ENCODE assay signal across 24 cellular contexts in genomic region chr12:97711392-97711791, GRCh38.
DNase-seq lines count a peak whose midpoint lies in the region; ATAC-seq, FAIRE-seq and TF ChIP-seq lines count a peak whose summit lies in the region.
"Had no signal": no experiment of that assay in that cellular context is flagged by ENCODE, and none has a peak within 500 bp of the region (broad histone marks: within the 10 kb centered on the region; RNA-seq: fewer than 3 reads in every experiment).

No MANE protein-coding gene starts in this region.

- POLR2A ChIA-PET in HepG2 (lab: Yijun Ruan, JAX): no interaction called here
- POLR2A ChIA-PET in IMR-90 (lab: Charles Lee; ENCODE audit: unreplicated experiment): no interaction called here

- ATAC-seq in HepG2 (no peak), right lobe of liver (no peak), IMR-90 (ENCODE audit: low read depth) (no peak)
- ATAC-seq: GM12878 had no signal

- H3K4me3 ChIP-seq in HepG2 (replicated peaks in 1 of 3; ENCODE audit: insufficient read depth in 1 of 3, low read depth in 2 of 3, low read length in 3 of 3) (no peak overlapping the region), right lobe of liver (no peak overlapping the region), IMR-90 (ENCODE audit: insufficient read depth, low read depth, low read length) (no peak overlapping the region), mesendoderm (ENCODE audit: low read length) (no peak overlapping the region), stomach (no peak overlapping the region)
- H3K4me3 ChIP-seq: BLaER1, GM12878 had no signal

- dilution Hi-C loops in IMR-90 (cut with HindIII; ENCODE audit: low sequenced_read_pairs, unreplicated experiment): no loop called here

- H2BK5ac ChIP-seq in IMR-90 (ENCODE audit: low read depth, low read length, poor library complexity, severe bottlenecking) (no peak overlapping the region), mesendoderm (ENCODE audit: low read length) (no peak overlapping the region)

- no peak for TF ChIP-seq CTCF in HepG2 (CRISPR knock-in tag; IDR thresholded peaks at IDR 0.05)
- no peak for TF ChIP-seq CTCF in right lobe of liver (IDR thresholded peaks at IDR 0.05)
- TF ChIP-seq CTCF in IMR-90 (conservative IDR thresholded peaks at IDR 0.05; ENCODE audit: low read depth, low read length): no peak
- no peak for TF ChIP-seq CTCF in stomach (IDR thresholded peaks at IDR 0.05)

- H3K27me3 ChIP-seq in HepG2 (ENCODE audit: control insufficient read depth in 1 of 2, insufficient read depth in 2 of 2, low read length in 2 of 2) (no peaks in the 10 kb centered on the region), right lobe of liver (no peaks in the 10 kb centered on the region), IMR-90 (ENCODE audit: control insufficient read depth, insufficient read depth, low read length) (no peaks in the 10 kb centered on the region), mesendoderm (ENCODE audit: insufficient read depth, low read length, poor library complexity) (no peaks in the 10 kb centered on the region), stomach (no peaks in the 10 kb centered on the region)
- H3K27me3 ChIP-seq: BE2C, BLaER1 had no signal

- TF ChIP-seq POLR2A in HepG2 (IDR thresholded peaks at IDR 0.05; ENCODE audit: insufficient read depth in 1 of 2, low read depth in 2 of 2, low read length in 2 of 2): no peak
- no peak for TF ChIP-seq POLR2A in right lobe of liver (IDR thresholded peaks at IDR 0.05)
- no peak for TF ChIP-seq POLR2A in IMR-90 (IDR thresholded peaks at IDR 0.05; ENCODE audit: low read depth, low read length)
- no peak for TF ChIP-seq POLR2A in stomach (IDR thresholded peaks at IDR 0.05)

- H3K14ac ChIP-seq in IMR-90 (replicated peaks; ENCODE audit: low read depth, low read length): no peak overlapping the region

- no peaks in the 10 kb centered on the region for H3K4me1 ChIP-seq in HepG2 (ENCODE audit: insufficient read depth, low read length)
- peaks cover 0 to 22% (median 10%) of the 10 kb centered on the region in 4 donors for H3K4me1 ChIP-seq in right lobe of liver
- no peaks in the 10 kb centered on the region for H3K4me1 ChIP-seq in IMR-90 (ENCODE audit: control insufficient read depth, insufficient read depth, low read length)
- H3K4me1 ChIP-seq in mesendoderm (ENCODE audit: control insufficient read depth, low read depth, low read length): no peaks in the 10 kb centered on the region
- H3K4me1 ChIP-seq in stomach: peaks cover 0 to 9% (median 0%) of the 10 kb centered on the region in 4 donors
- H3K4me1 ChIP-seq: BE2C, BLaER1 had no signal

- CTCF ChIA-PET in HepG2 (lab: Yijun Ruan, JAX; ENCODE audit: low intra/inter-chr PET ratio, low total read pairs) (no interaction called here), IMR-90 (lab: Yijun Ruan, JAX) (no interaction called here)

- H3K56ac ChIP-seq in IMR-90 (ENCODE audit: extremely low read depth, insufficient read depth, low read length) (no peak overlapping the region), mesendoderm (ENCODE audit: low read length) (no peak overlapping the region)

- H3K9me3 ChIP-seq in HepG2 (ENCODE audit: low read length): no peaks in the 10 kb centered on the region
- H3K9me3 ChIP-seq in right lobe of liver: no peaks in the 10 kb centered on the region
- peaks cover 9% of the 10 kb centered on the region for H3K9me3 ChIP-seq in IMR-90 (ENCODE audit: control insufficient read depth, insufficient read depth, low read length)
- H3K9me3 ChIP-seq in stomach: no peaks in the 10 kb centered on the region
- H3K9me3 ChIP-seq: BE2C, BLaER1 had no signal

- H3K27ac ChIP-seq in HepG2 (ENCODE audit: extremely low read length, insufficient read depth, low read length) (no peak overlapping the region), right lobe of liver (no peak overlapping the region), IMR-90 (ENCODE audit: insufficient read depth, low read length) (no peak overlapping the region), mesendoderm (ENCODE audit: low read depth, low read length) (no peak overlapping the region), stomach (no peak overlapping the region)
- H3K27ac ChIP-seq: 22Rv1, BLaER1 had no signal

- H2BK20ac ChIP-seq in IMR-90 (ENCODE audit: low read depth, low read length): no peak overlapping the region

- no peak for TF ChIP-seq RAD21 in HepG2 (CRISPR knock-in tag; IDR thresholded peaks at IDR 0.05)
- no peak for TF ChIP-seq RAD21 in IMR-90 (IDR thresholded peaks at IDR 0.05; ENCODE audit: low read length)

- H2BK120ac ChIP-seq in IMR-90 (ENCODE audit: low read depth, low read length) (no peak overlapping the region), mesendoderm (ENCODE audit: low read depth, low read length) (no peak overlapping the region)

- TF ChIP-seq EP300 in HepG2 (IDR thresholded peaks at IDR 0.05; ENCODE audit: low read depth in 2 of 2, low read length in 2 of 2) (no peak), HepG2 (CRISPR knock-in tag; IDR thresholded peaks at IDR 0.05; ENCODE audit: borderline replicate concordance) (no peak), stomach (IDR thresholded peaks at IDR 0.05) (no peak)

- intact Hi-C loops in HepG2 (cut with micrococcal nuclease; ENCODE audit: unreplicated experiment) (no loop called here), right lobe of liver (cut with DNase I) (no loop called here), IMR-90 (cut with micrococcal nuclease) (no loop called here), stomach (cut with DNase I; ENCODE audit: low total_unique reads) (no loop called here)

- DNase-seq in HepG2 (ENCODE audit: low spot score) (no peak), right lobe of liver (no peak), IMR-90 (no peak), mesendoderm (no peak), stomach (no peak)
- no peak for DNase-seq in activated CD4-positive, alpha-beta T cell treated with anti-CD3 and anti-CD28 coated beads for 4 hours
- DNase-seq: ACHN; BE2C; C1 segment of cervical spinal cord; CD4-positive, alpha-beta memory T cell; CD4-positive, CD25-positive, alpha-beta regulatory T cell; CD8-positive, alpha-beta memory T cell; DMS 273 treated with DMSO at 0.1 percent for 48 hours; DMS153; DMS53; DMS79; DND-41; EL; GDM1 had no signal

- WGBS in HepG2 (ENCODE audit: low lambda C conversion rate): 3% methylated on average over 1 of the region's 1 CpG
- 70% methylated on average over 1 of the region's 1 CpG for WGBS in right lobe of liver (ENCODE audit: insufficient coverage, low coverage, low lambda C conversion rate, missing lambda C conversion rate)
- WGBS in IMR-90 (ENCODE audit: extremely low coverage in 2 of 2, insufficient read length in 1 of 2), 2 experiments: no CpG with 5 or more reads among the region's 1 CpG
- no CpG with 5 or more reads among the region's 1 CpG for WGBS in mesendoderm (ENCODE audit: extremely low coverage, insufficient coverage, low lambda C conversion rate)
- WGBS in stomach, 5 donors: 80 to 100% (median 95%) methylated on average over 1 of the region's 1 CpG

- H3K9me1 ChIP-seq in IMR-90 (ENCODE audit: insufficient read depth, low read length): no peaks in the 10 kb centered on the region

- H2AFZ ChIP-seq in HepG2 (ENCODE audit: low read length): no peak overlapping the region
- H2AFZ ChIP-seq in IMR-90 (replicated peaks; ENCODE audit: low read length, poor library complexity): no peak overlapping the region

- no peak for FAIRE-seq in HepG2 (lab: Jason Lieb, UNC)
- FAIRE-seq: GM12878, GM12892, GM18507 had no signal

- H3K4me2 ChIP-seq in HepG2 (ENCODE audit: low read depth, low read length) (no peak overlapping the region), IMR-90 (ENCODE audit: low read depth, low read length) (no peak overlapping the region), mesendoderm (ENCODE audit: low read length) (no peak overlapping the region)
- H3K4me2 ChIP-seq: BLaER1 had no signal

- no peak overlapping the region for H3K23ac ChIP-seq in IMR-90 (ENCODE audit: low read depth, low read length)
- H3K23ac ChIP-seq in mesendoderm (ENCODE audit: low read length): no peak overlapping the region

- H3K9ac ChIP-seq in HepG2 (ENCODE audit: insufficient read depth, low read depth, low read length) (no peak overlapping the region), IMR-90 (ENCODE audit: low read depth, low read length) (no peak overlapping the region), mesendoderm (ENCODE audit: low read length) (no peak overlapping the region)
- H3K9ac ChIP-seq: BLaER1 had no signal

- H2BK15ac ChIP-seq in IMR-90 (ENCODE audit: low read depth, low read length) (no peak overlapping the region), mesendoderm (replicated peaks; ENCODE audit: low read depth) (peak overlapping the region; percentile 57)

- no peaks in the 10 kb centered on the region for H4K20me1 ChIP-seq in HepG2 (ENCODE audit: insufficient read depth, low read length)
- H4K20me1 ChIP-seq in IMR-90 (ENCODE audit: insufficient read depth, low read length): no peaks in the 10 kb centered on the region
- H4K20me1 ChIP-seq: BLaER1 had no signal

- H3K79me1 ChIP-seq in IMR-90 (ENCODE audit: low read depth in 1 of 2, low read length in 2 of 2): no peaks in the 10 kb centered on the region
- H3K79me1 ChIP-seq in mesendoderm (ENCODE audit: low read length): no peaks in the 10 kb centered on the region

- H3K4ac ChIP-seq in IMR-90 (ENCODE audit: low read depth, low read length): no peak overlapping the region
- H3K4ac ChIP-seq in mesendoderm (ENCODE audit: low read depth, low read length): no peak overlapping the region

- in situ Hi-C loops in HepG2 (cut with HindIII; ENCODE audit: extremely low pct_ligation_motif_present, low pct_unique_long_range_greater_than_20kb) (no loop called here), IMR-90 (cut with MboI; ENCODE audit: low sequenced_read_pairs) (no loop called here)

- H2AK5ac ChIP-seq in IMR-90 (ENCODE audit: low read depth, low read length): no peak overlapping the region
- no peak overlapping the region for H2AK5ac ChIP-seq in mesendoderm (ENCODE audit: low read length)

- H3K18ac ChIP-seq in IMR-90 (ENCODE audit: low read depth, low read length): no peak overlapping the region
- no peak overlapping the region for H3K18ac ChIP-seq in mesendoderm (ENCODE audit: low read length)

- H4K5ac ChIP-seq in IMR-90 (ENCODE audit: low read depth, low read length) (no peak overlapping the region), mesendoderm (ENCODE audit: low read length) (no peak overlapping the region)

- H2AK9ac ChIP-seq in IMR-90 (replicated peaks; ENCODE audit: low read depth, low read length, poor library complexity): no peak overlapping the region

- H3K79me2 ChIP-seq in HepG2 (ENCODE audit: insufficient read depth, low read length) (no peaks in the 10 kb centered on the region), mesendoderm (ENCODE audit: control insufficient read depth, insufficient read depth, low read length) (no peaks in the 10 kb centered on the region)

- BruUV-seq in HepG2 (replicated peaks; lab: Mats Ljungman, UMichigan): no TSS peak
- no TSS peak for BruUV-seq in IMR-90 (replicated peaks; lab: Mats Ljungman, UMichigan)

- H3K36me3 ChIP-seq in HepG2 (replicated peaks in 1 of 2; ENCODE audit: control insufficient read depth in 1 of 2, insufficient read depth in 2 of 2, low read length in 2 of 2): no peaks in the 10 kb centered on the region
- H3K36me3 ChIP-seq in right lobe of liver: no peaks in the 10 kb centered on the region
- no peaks in the 10 kb centered on the region for H3K36me3 ChIP-seq in IMR-90 (ENCODE audit: control insufficient read depth, insufficient read depth, low read length)
- no peaks in the 10 kb centered on the region for H3K36me3 ChIP-seq in mesendoderm (ENCODE audit: control insufficient read depth, insufficient read depth, low read length)
- no peaks in the 10 kb centered on the region for H3K36me3 ChIP-seq in stomach
- H3K36me3 ChIP-seq: BE2C, BLaER1 had no signal

- H4K8ac ChIP-seq in IMR-90 (ENCODE audit: low read depth in 2 of 2, low read length in 2 of 2) (no peak overlapping the region), mesendoderm (ENCODE audit: low read depth, low read length) (no peak overlapping the region)

- H4K91ac ChIP-seq in IMR-90 (ENCODE audit: insufficient read depth, low read depth, low read length): no peak overlapping the region
